In genomic region chr4:176435891-176436499, GRCh38 we compare ENCODE assay signal across 21 cellular contexts.
DNase-seq lines count a peak whose midpoint lies in the region; ATAC-seq, FAIRE-seq and TF ChIP-seq lines count a peak whose summit lies in the region.
"Had no signal": no experiment of that assay in that cellular context is flagged by ENCODE, and none has a peak within 500 bp of the region (broad histone marks: within the 10 kb centered on the region; RNA-seq: fewer than 3 reads in every experiment).

No MANE protein-coding gene starts in this region.

- H3K4me2 ChIP-seq in astrocyte (ENCODE audit: low read length) = peak overlapping the region; percentile 30
- H3K4me2 ChIP-seq: KMS-11 had no signal

- H3K27me3 Mint-ChIP-seq in astrocyte (ENCODE audit: low read depth, unreplicated experiment) = no peaks in the 10 kb centered on the region
- H3K27me3 Mint-ChIP-seq: activated B cell treated with CpG ODN at 0.5 μM for 24 hours had no signal

- no peaks in the 10 kb centered on the region for H3K27me3 ChIP-seq in ACC112 (ENCODE audit: insufficient read depth, low read length)
- no peaks in the 10 kb centered on the region for H3K27me3 ChIP-seq in astrocyte (ENCODE audit: insufficient read depth, low read length)
- H3K27me3 ChIP-seq in foreskin keratinocyte = no peaks in the 10 kb centered on the region
- H3K27me3 ChIP-seq: adrenal gland, Peyer's patch, vagina had no signal

- no peaks in the 10 kb centered on the region for H3K9me3 ChIP-seq in astrocyte (ENCODE audit: insufficient read depth, low read depth, low read length)
- H3K9me3 ChIP-seq: adrenal gland, Peyer's patch, vagina had no signal

- POLR2A ChIA-PET in RWPE1 (lab: Yijun Ruan, JAX; ENCODE audit: low non-redundant PET) = no interaction called here

- no peak overlapping the region for H2AFZ ChIP-seq in ACC112 (ENCODE audit: low read length, unreplicated experiment)
- H2AFZ ChIP-seq in astrocyte (ENCODE audit: low read depth, low read length) = no peak overlapping the region
- H2AFZ ChIP-seq: parathyroid adenoma had no signal

- peak overlapping the region; percentile 42 for H3K27ac Mint-ChIP-seq in astrocyte (ENCODE audit: unreplicated experiment)
- H3K27ac Mint-ChIP-seq: activated B cell treated with CpG ODN at 0.5 μM for 24 hours; activated T-helper 2 cell treated with anti-CD3 and anti-CD28 coated beads, Interferon-gamma antibody, Interleukin-2, Interleukin-4, amounts not matched to agents 10 μg/mL and 5 μg/mL and 100 μg/mL, durations not matched to agents 14 hours and 24 hours and 36 hours had no signal

- H3K4me3 Mint-ChIP-seq in astrocyte (ENCODE audit: unreplicated experiment) = no peak overlapping the region
- H3K4me3 Mint-ChIP-seq: activated B cell treated with CpG ODN at 0.5 μM for 24 hours had no signal

- peak; percentile 38 for DNase-seq in GM04504 (ENCODE audit: low read depth)
- peak; percentile 91 for DNase-seq in astrocyte (ENCODE audit: low read depth)
- no peak for DNase-seq in foreskin keratinocyte
- DNase-seq in NCI-H2081 (lab: John Stamatoyannopoulos, UW) = no peak
- no peak for DNase-seq in HK-2 (ENCODE audit: unreplicated experiment)
- DNase-seq in RWPE1 (ENCODE audit: low spot score) = no peak
- DNase-seq: activated B cell treated with CpG ODN at 0.5 μM for 24 hours; adrenal gland; GDM1; left ventricle myocardium superior; NCI-H1105; NCI-H774; Peyer's patch; stimulated activated CD4-positive, alpha-beta T cell treated with anti-CD3 and anti-CD28 coated beads, Interleukin-4, amount 100 ng/mL, for 24 hours had no signal

- TF ChIP-seq CTCF in astrocyte (IDR thresholded peaks at IDR 0.05; ENCODE audit: insufficient read depth, low read depth, low read length) = no peak
- no peak for TF ChIP-seq CTCF in foreskin keratinocyte (conservative IDR thresholded peaks at IDR 0.05)
- TF ChIP-seq CTCF in RWPE1 (conservative IDR thresholded peaks at IDR 0.05; ENCODE audit: low read depth) = no peak

- H3K9me3 Mint-ChIP-seq in astrocyte (ENCODE audit: unreplicated experiment) = no peaks in the 10 kb centered on the region
- H3K9me3 Mint-ChIP-seq: activated B cell treated with CpG ODN at 0.5 μM for 24 hours; activated T-helper 2 cell treated with anti-CD3 and anti-CD28 coated beads, Interferon-gamma antibody, Interleukin-2, Interleukin-4, amounts not matched to agents 10 μg/mL and 5 μg/mL and 100 μg/mL, durations not matched to agents 14 hours and 24 hours and 36 hours had no signal

- CTCF ChIA-PET in RWPE1 (lab: Yijun Ruan, JAX) = no interaction called here

- H3K27ac ChIP-seq in ACC112 (ENCODE audit: low read depth, low read length) (peak overlapping the region; percentile 80), astrocyte (ENCODE audit: low read depth, low read length) (peak overlapping the region; percentile 74), foreskin keratinocyte (peak overlapping the region; percentile 96), RWPE1 (no peak overlapping the region)
- H3K27ac ChIP-seq: adrenal gland, KMS-11, parathyroid adenoma, Peyer's patch, skin epidermis, vagina had no signal

- H3K4me1 Mint-ChIP-seq in astrocyte (ENCODE audit: low read depth, unreplicated experiment) = peaks cover 20% of the 10 kb centered on the region

- no peak for ATAC-seq in foreskin keratinocyte
- ATAC-seq in HG03025 (IDR thresholded peaks at IDR 0.05; ENCODE audit: low FRiP score, unreplicated experiment) = no peak
- ATAC-seq: left ventricle myocardium superior had no signal

- H4K20me1 ChIP-seq in astrocyte (ENCODE audit: insufficient read depth, low read length) = no peaks in the 10 kb centered on the region

- H3K4me1 ChIP-seq in ACC112 (ENCODE audit: control insufficient read depth, insufficient read depth, low read length, unreplicated experiment) (peaks cover 35% of the 10 kb centered on the region), astrocyte (ENCODE audit: insufficient read depth, low read length) (peaks cover 16% of the 10 kb centered on the region), foreskin keratinocyte (peaks cover 27% of the 10 kb centered on the region)
- H3K4me1 ChIP-seq: adrenal gland, parathyroid adenoma, Peyer's patch, vagina had no signal

- no peak overlapping the region; the same call in 1 of the 2 replicates for H3K4me3 ChIP-seq in ACC112 (ENCODE audit: low read depth, low read length)
- no peak overlapping the region for H3K4me3 ChIP-seq in astrocyte (ENCODE audit: insufficient read depth, low read depth, low read length)
- H3K4me3 ChIP-seq: adrenal gland, Peyer's patch, skin epidermis, vagina had no signal

- H3K36me3 ChIP-seq in ACC112 (ENCODE audit: insufficient read depth, low read length) (no peaks in the 10 kb centered on the region), astrocyte (ENCODE audit: insufficient read depth, low read length) (no peaks in the 10 kb centered on the region)
- H3K36me3 ChIP-seq: adrenal gland, Peyer's patch, vagina had no signal

- peak; percentile 58 for FAIRE-seq in astrocyte (lab: Jason Lieb, UNC)

- no peaks in the 10 kb centered on the region for H3K36me3 Mint-ChIP-seq in astrocyte (ENCODE audit: low read depth, unreplicated experiment)

- no peak overlapping the region for H3K9ac ChIP-seq in astrocyte (ENCODE audit: low read length)
- H3K9ac ChIP-seq: KMS-11, parathyroid adenoma had no signal

- H3K79me2 ChIP-seq in ACC112 (ENCODE audit: control insufficient read depth, insufficient read depth, low read length, unreplicated experiment) (no peaks in the 10 kb centered on the region), astrocyte (ENCODE audit: insufficient read depth, low read length) (no peaks in the 10 kb centered on the region)
- H3K79me2 ChIP-seq: parathyroid adenoma had no signal

Comparison
In these comparisons a context has a peak if more than half of its experiments do, and no peak if none do; other contexts are left out.
1. DNase-seq: peak in GM04504 (single experiment) and astrocyte (single experiment); none in foreskin keratinocyte (0 of 2), NCI-H2081 (0 of 2), HK-2 (single experiment) and RWPE1 (single experiment).